ENCODE assay signal across 1 cellular context in the genomic region with DNA sequence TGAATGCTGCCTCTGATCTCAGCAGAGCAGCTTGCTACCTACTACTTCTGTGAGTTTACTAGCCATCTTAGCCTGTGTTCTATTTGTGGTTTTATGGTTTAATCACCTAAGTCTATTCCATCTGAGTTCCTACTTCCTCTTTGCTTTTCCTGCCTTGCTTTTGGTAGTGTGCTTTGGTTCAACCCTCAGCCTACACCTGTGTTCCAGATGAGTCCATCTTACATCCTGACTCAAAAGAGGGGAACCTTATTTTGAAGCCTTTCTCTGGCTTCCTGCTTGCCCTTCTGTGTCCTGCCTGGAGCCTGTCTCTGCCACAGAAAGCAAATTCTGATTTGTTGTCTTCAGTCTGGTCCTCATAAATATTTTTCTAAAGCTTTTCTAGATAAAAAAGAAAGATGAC.
TF ChIP-seq lines count a peak whose summit lies in the region.

No MANE protein-coding gene starts in this region.

TF ChIP-seq in HepG2, 621 proteins besides CTCF, POLR2A, EP300 and RAD21 (continued from another document):
- TF ChIP-seq ZFX (CRISPR knock-in tag; IDR thresholded peaks at IDR 0.05; ENCODE audit: low read depth), result no peak
- TF ChIP-seq, protein P1, sequence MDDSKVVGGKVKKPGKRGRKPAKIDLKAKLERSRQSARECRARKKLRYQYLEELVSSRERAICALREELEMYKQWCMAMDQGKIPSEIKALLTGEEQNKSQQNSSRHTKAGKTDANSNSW (CRISPR knock-in tag; IDR thresholded peaks at IDR 0.05; ENCODE audit: borderline replicate concordance), result no peak
- no peak for TF ChIP-seq THAP7 (CRISPR knock-in tag; IDR thresholded peaks at IDR 0.05)
- TF ChIP-seq, protein P2, sequence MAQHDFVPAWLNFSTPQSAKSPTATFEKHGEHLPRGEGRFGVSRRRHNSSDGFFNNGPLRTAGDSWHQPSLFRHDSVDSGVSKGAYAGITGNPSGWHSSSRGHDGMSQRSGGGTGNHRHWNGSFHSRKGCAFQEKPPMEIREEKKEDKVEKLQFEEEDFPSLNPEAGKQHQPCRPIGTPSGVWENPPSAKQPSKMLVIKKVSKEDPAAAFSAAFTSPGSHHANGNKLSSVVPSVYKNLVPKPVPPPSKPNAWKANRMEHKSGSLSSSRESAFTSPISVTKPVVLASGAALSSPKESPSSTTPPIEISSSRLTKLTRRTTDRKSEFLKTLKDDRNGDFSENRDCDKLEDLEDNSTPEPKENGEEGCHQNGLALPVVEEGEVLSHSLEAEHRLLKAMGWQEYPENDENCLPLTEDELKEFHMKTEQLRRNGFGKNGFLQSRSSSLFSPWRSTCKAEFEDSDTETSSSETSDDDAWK (CRISPR knock-in tag; IDR thresholded peaks at IDR 0.05), result no peak
- TF ChIP-seq, protein P3, sequence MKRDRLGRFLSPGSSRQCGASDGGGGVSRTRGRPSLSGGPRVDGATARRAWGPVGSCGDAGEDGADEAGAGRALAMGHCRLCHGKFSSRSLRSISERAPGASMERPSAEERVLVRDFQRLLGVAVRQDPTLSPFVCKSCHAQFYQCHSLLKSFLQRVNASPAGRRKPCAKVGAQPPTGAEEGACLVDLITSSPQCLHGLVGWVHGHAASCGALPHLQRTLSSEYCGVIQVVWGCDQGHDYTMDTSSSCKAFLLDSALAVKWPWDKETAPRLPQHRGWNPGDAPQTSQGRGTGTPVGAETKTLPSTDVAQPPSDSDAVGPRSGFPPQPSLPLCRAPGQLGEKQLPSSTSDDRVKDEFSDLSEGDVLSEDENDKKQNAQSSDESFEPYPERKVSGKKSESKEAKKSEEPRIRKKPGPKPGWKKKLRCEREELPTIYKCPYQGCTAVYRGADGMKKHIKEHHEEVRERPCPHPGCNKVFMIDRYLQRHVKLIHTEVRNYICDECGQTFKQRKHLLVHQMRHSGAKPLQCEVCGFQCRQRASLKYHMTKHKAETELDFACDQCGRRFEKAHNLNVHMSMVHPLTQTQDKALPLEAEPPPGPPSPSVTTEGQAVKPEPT (CRISPR knock-in tag; IDR thresholded peaks at IDR 0.05; ENCODE audit: low read depth), result no peak
- no peak for TF ChIP-seq ZNF644 (CRISPR knock-in tag; IDR thresholded peaks at IDR 0.05; ENCODE audit: low read depth)
